ENCODE assay signal across 22 cellular contexts in genomic region chr3:134817297-134817696, GRCh38. TPM values are rescaled to one million over a fixed set of nuclear protein-coding genes. Genes with fewer than 3 reads are reported as not detected.
DNase-seq lines count a peak whose midpoint lies in the region; ATAC-seq and TF ChIP-seq lines count a peak whose summit lies in the region.
"Had no signal": no experiment of that assay in that cellular context is flagged by ENCODE, and none has a peak within 500 bp of the region (broad histone marks: within the 10 kb centered on the region; RNA-seq: fewer than 3 reads in every experiment).

No MANE protein-coding gene starts in this region.

- no peaks in the 10 kb centered on the region for H3K9me3 Mint-ChIP-seq in stimulated activated memory B cell treated with anti-CD40 and anti-IgM and Interleukin-4, amounts not matched to agents 10 μg/mL and 1 μg/mL and 100 μg/mL, for 72 hours
- H3K9me3 Mint-ChIP-seq: activated CD8-positive, alpha-beta T cell treated with anti-CD3 and anti-CD28 coated beads for 36 hours; endodermal cell had no signal

- intact Hi-C loops in Right ventricle myocardium superior (cut with DNase I): no loop called here

- H3K36me3 Mint-ChIP-seq in stimulated activated memory B cell treated with anti-CD40 and anti-IgM and Interleukin-4, amounts not matched to agents 10 μg/mL and 1 μg/mL and 100 μg/mL, for 72 hours: no peaks in the 10 kb centered on the region

- no peak overlapping the region for H3K27ac Mint-ChIP-seq in stimulated activated memory B cell treated with anti-CD40 and anti-IgM and Interleukin-4, amounts not matched to agents 10 μg/mL and 1 μg/mL and 100 μg/mL, for 72 hours
- H3K27ac Mint-ChIP-seq: activated CD8-positive, alpha-beta T cell treated with anti-CD3 and anti-CD28 coated beads for 36 hours; endodermal cell had no signal

- no peak overlapping the region for H3K4me3 ChIP-seq in right atrium auricular region

- DNase-seq in Right ventricle myocardium superior: peak; percentile 49
- DNase-seq in right atrium auricular region (ENCODE audit: low spot score): no peak
- DNase-seq in A172 (ENCODE audit: low spot score): no peak
- DNase-seq: activated CD8-positive, alpha-beta T cell treated with anti-CD3 and anti-CD28 coated beads for 36 hours; central memory CD4-positive, alpha-beta T cell; DMS79; endodermal cell; hippocampal formation; kidney glomerular epithelial cell; MV-4-11; NCI-H2081; stimulated activated CD4-positive, alpha-beta T cell treated with anti-CD3 and anti-CD28 coated beads, Interleukin-4, amount 100 ng/mL, for 1 hour; stimulated activated CD8-positive, alpha-beta memory T cell treated with anti-CD3 and anti-CD28 coated beads, Interleukin-4, amount 100 ng/mL, for 48 hours had no signal

- H3K4me1 Mint-ChIP-seq in stimulated activated memory B cell treated with anti-CD40 and anti-IgM and Interleukin-4, amounts not matched to agents 10 μg/mL and 1 μg/mL and 100 μg/mL, for 72 hours: no peaks in the 10 kb centered on the region

- H3K9me3 ChIP-seq in right atrium auricular region: no peaks in the 10 kb centered on the region

- H3K27ac ChIP-seq in right atrium auricular region: no peak overlapping the region
- H3K27ac ChIP-seq: C4-2B had no signal

- no peaks in the 10 kb centered on the region for H3K27me3 ChIP-seq in right atrium auricular region

- no peaks in the 10 kb centered on the region for H3K4me1 ChIP-seq in right atrium auricular region

- no peaks in the 10 kb centered on the region for H3K36me3 ChIP-seq in right atrium auricular region

- H3K27me3 Mint-ChIP-seq in stimulated activated memory B cell treated with anti-CD40 and anti-IgM and Interleukin-4, amounts not matched to agents 10 μg/mL and 1 μg/mL and 100 μg/mL, for 72 hours: peaks cover 8% of the 10 kb centered on the region

- no peak overlapping the region for H3K4me3 Mint-ChIP-seq in stimulated activated memory B cell treated with anti-CD40 and anti-IgM and Interleukin-4, amounts not matched to agents 10 μg/mL and 1 μg/mL and 100 μg/mL, for 72 hours
- H3K4me3 Mint-ChIP-seq: activated CD8-positive, alpha-beta T cell treated with anti-CD3 and anti-CD28 coated beads for 36 hours; endodermal cell had no signal

- TF ChIP-seq CTCF in right atrium auricular region (IDR thresholded peaks at IDR 0.05): no peak

- ATAC-seq in Right ventricle myocardium superior (ENCODE audit: poor library complexity): peak; percentile 74
- peak; percentile 72 for ATAC-seq in HG02642 (IDR thresholded peaks at IDR 0.05; ENCODE audit: poor library complexity, unreplicated experiment)
- ATAC-seq in HG03432 (IDR thresholded peaks at IDR 0.05; ENCODE audit: unreplicated experiment): peak; percentile 69
- ATAC-seq in stimulated activated memory B cell treated with anti-CD40 and anti-IgM and Interleukin-4, amounts not matched to agents 10 μg/mL and 1 μg/mL and 100 μg/mL, for 72 hours: peak; percentile 49
- no peak for ATAC-seq in HG02798 (IDR thresholded peaks at IDR 0.05; ENCODE audit: poor library complexity, unreplicated experiment)
- ATAC-seq in GM19035 (IDR thresholded peaks at IDR 0.05; ENCODE audit: unreplicated experiment): no peak
- ATAC-seq: activated CD8-positive, alpha-beta T cell treated with anti-CD3 and anti-CD28 coated beads for 36 hours; HepG2; Panc1; sciatic nerve had no signal

RNA-seq across cellular contexts. Expression of gene EPHB1, which starts 22.2 kb away (rescaled TPM):
- total RNA-seq in Right ventricle myocardium superior (1.1 TPM), right atrium auricular region (1 to 10 TPM; 1.9 to 3.2 TPM)
- not detected in 2 replicates for total RNA-seq in A172 (2014; rRNA removed; shearing (Covaris generic))

Comparison
In these comparisons a context has a peak if more than half of its experiments do, and no peak if none do; other contexts are left out.
1. ATAC-seq: peak in Right ventricle myocardium superior (single experiment), HG02642 (single experiment), HG03432 (single experiment) and stimulated activated memory B cell treated with anti-CD40 and anti-IgM and Interleukin-4, amounts not matched to agents 10 μg/mL and 1 μg/mL and 100 μg/mL, for 72 hours (single experiment); none in HG02798 (single experiment) and GM19035 (single experiment).